ENCODE assay signal across 20 cellular contexts in genomic region chr15:42670441-42670840, GRCh38.
"Had no signal": no experiment of that assay in that cellular context is flagged by ENCODE, and none has a peak within 500 bp of the region (broad histone marks: within the 10 kb centered on the region; RNA-seq: fewer than 3 reads in every experiment).

No MANE protein-coding gene starts in this region.

- H3K9me3 Mint-ChIP-seq: activated CD4-positive, alpha-beta T cell treated with anti-CD3 and anti-CD28 coated beads, Interleukin-2, amount 10 ng/mL, durations not matched to agents 7 days and 5 days; activated naive CD4-positive, alpha-beta T cell treated with anti-CD3 and anti-CD28 coated beads, Interleukin-2, amount 50 U/mL, for 24 hours; central memory CD8-positive, alpha-beta T cell; immature natural killer cell; naive thymus-derived CD8-positive, alpha-beta T cell; neural progenitor cell had no signal

- H3K27me3 Mint-ChIP-seq: activated CD4-positive, alpha-beta T cell treated with anti-CD3 and anti-CD28 coated beads, Interleukin-2, amount 10 ng/mL, durations not matched to agents 7 days and 5 days; activated naive CD4-positive, alpha-beta T cell treated with anti-CD3 and anti-CD28 coated beads, Interleukin-2, amount 50 U/mL, for 24 hours; central memory CD8-positive, alpha-beta T cell; naive thymus-derived CD8-positive, alpha-beta T cell; T-helper 17 cell had no signal

- H3K27ac Mint-ChIP-seq: activated CD4-positive, alpha-beta T cell treated with anti-CD3 and anti-CD28 coated beads, Interleukin-2, amount 10 ng/mL, durations not matched to agents 7 days and 5 days; activated naive CD4-positive, alpha-beta T cell treated with anti-CD3 and anti-CD28 coated beads, Interleukin-2, amount 50 U/mL, for 24 hours; endodermal cell; neural progenitor cell; T-helper 17 cell had no signal

- ATAC-seq: activated CD4-positive, CD25-positive, alpha-beta regulatory T cell treated with anti-CD3 and anti-CD28 coated beads, Interleukin-2, amount 50 U/mL, for 24 hours; left lobe of liver; naive thymus-derived CD8-positive, alpha-beta T cell; T-helper 17 cell; upper lobe of right lung had no signal

- DNase-seq: activated CD4-positive, alpha-beta T cell treated with anti-CD3 and anti-CD28 coated beads, Interleukin-2, amount 10 ng/mL, durations not matched to agents 7 days and 5 days; activated gamma-delta T cell treated with Interleukin-2 at 50 U/mL for 16 hours; activated T-cell treated with anti-CD3 and anti-CD28 coated beads, Interleukin-2, amount 50 U/mL, for 1 hour; colonic mucosa; endodermal cell; esophagus squamous epithelium; glutamatergic neuron; immature natural killer cell; naive thymus-derived CD8-positive, alpha-beta T cell; stimulated activated CD4-positive, alpha-beta T cell treated with anti-CD3 and anti-CD28 coated beads, Interleukin-4, amount 100 ng/mL, for 1 hour; stimulated activated naive CD4-positive, alpha-beta T cell treated with Interleukin-2 at 50 U/mL for 16 hours; SW 1271; T-helper 17 cell; upper lobe of right lung had no signal

- H3K4me1 Mint-ChIP-seq: activated CD4-positive, alpha-beta T cell treated with anti-CD3 and anti-CD28 coated beads, Interleukin-2, amount 10 ng/mL, durations not matched to agents 7 days and 5 days; activated naive CD4-positive, alpha-beta T cell treated with anti-CD3 and anti-CD28 coated beads, Interleukin-2, amount 50 U/mL, for 24 hours; central memory CD8-positive, alpha-beta T cell; immature natural killer cell; naive thymus-derived CD8-positive, alpha-beta T cell; neural progenitor cell had no signal

- FAIRE-seq: frontal cortex had no signal

- H3K4me3 Mint-ChIP-seq: activated CD4-positive, alpha-beta T cell treated with anti-CD3 and anti-CD28 coated beads, Interleukin-2, amount 10 ng/mL, durations not matched to agents 7 days and 5 days; activated naive CD4-positive, alpha-beta T cell treated with anti-CD3 and anti-CD28 coated beads, Interleukin-2, amount 50 U/mL, for 24 hours; central memory CD8-positive, alpha-beta T cell; endodermal cell; immature natural killer cell; naive thymus-derived CD8-positive, alpha-beta T cell; neural progenitor cell; T-helper 17 cell had no signal
